ENCODE assay signal across 8 cellular contexts in the genomic region with DNA sequence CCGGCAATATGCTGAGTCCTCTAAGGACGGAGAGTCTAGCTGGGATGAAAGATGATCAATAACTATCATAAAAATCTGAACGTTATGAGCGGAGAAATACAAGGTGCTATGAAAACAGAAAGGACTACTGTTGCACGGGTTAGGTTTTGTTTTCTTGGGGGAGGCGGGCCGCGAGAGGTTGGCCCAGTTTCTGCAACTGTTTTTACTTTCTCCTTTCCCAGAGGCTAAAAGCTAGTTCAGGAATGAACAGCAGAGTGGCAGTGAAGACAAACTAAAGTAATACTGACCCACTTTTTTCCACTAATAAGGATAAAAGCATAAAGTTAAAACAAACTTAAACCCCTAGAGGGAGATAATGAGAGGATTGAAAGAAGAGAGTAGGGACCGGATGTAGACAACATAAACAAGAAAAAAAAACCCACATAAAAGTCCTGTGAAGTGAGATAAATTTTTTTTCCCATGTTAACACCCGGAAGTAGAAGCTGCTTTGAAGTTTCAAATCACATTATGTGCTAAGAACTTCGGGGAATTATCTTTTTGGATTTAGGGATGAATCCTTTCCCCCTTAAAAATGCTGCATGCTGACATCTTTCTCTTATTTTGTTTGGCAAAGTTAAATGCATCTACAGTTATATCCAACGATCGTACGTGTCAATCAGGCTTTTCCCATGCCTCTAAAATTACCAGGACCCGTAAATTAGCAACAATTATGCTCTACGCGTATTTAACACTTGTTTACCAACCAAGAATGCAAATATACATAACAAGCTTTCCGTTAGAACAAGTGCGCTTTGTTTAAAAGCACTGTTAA. TPM values are rescaled to one million over a fixed set of nuclear protein-coding genes. Genes with fewer than 3 reads are reported as not detected.
A peak's percentile ranks its signal among the peaks of the same experiment; 100 is the strongest.
DNase-seq lines count a peak whose midpoint lies in the region; ATAC-seq and TF ChIP-seq lines count a peak whose summit lies in the region.

No MANE protein-coding gene starts in this region.

- H3K4me3 ChIP-seq in mucosa of rectum (ENCODE audit: low read length in 2 of 2) (peak overlapping the region; percentile 70 to 98), transverse colon (peak overlapping the region; percentile 37 to 99 (median 91))

- no peak for TF ChIP-seq POLR2A in transverse colon (IDR thresholded peaks at IDR 0.05)

- H3K27ac ChIP-seq in mucosa of rectum (ENCODE audit: low read depth in 2 of 2, low read length in 2 of 2) (peak overlapping the region; percentile 79 to 98), transverse colon (peak overlapping the region; percentile 100)

- H3K27me3 ChIP-seq in mucosa of rectum (ENCODE audit: control insufficient read depth in 2 of 2, insufficient read depth in 2 of 2, low read length in 2 of 2) (no peaks in the 10 kb centered on the region), transverse colon (no peaks in the 10 kb centered on the region)

- H3K4me1 ChIP-seq in mucosa of rectum (ENCODE audit: control insufficient read depth in 2 of 2, insufficient read depth in 2 of 2, low read length in 2 of 2): peaks cover 1 to 6% of the 10 kb centered on the region in 2 donors
- H3K4me1 ChIP-seq in transverse colon: peaks cover 3 to 32% (median 19%) of the 10 kb centered on the region in 4 donors

- TF ChIP-seq CTCF in transverse colon (IDR thresholded peaks at IDR 0.05): peak; percentile 39 to 72 (median 47)

- intact Hi-C loops in Right ventricle myocardium inferior (cut with DNase I) (loop anchor here (2.0 to 5.0 kb wide), 4 partner anchors 91 to 339 kb away; no protein-coding TSS in a partner anchor), cardiac septum (cut with DNase I) (loop anchor here (5.0 to 10.0 kb wide), 3 partner anchors 91 to 336 kb away; no protein-coding TSS in a partner anchor), transverse colon (cut with DNase I; ENCODE audit: low total_unique reads) (loop anchor here (10.0 kb wide), 1 partner anchor 114 kb away; no protein-coding TSS in a partner anchor)

- DNase-seq in Right ventricle myocardium inferior (ENCODE audit: missing footprints) (no peak), cardiac septum (ENCODE audit: low spot score) (no peak), NCI-H2196 (lab: John Stamatoyannopoulos, UW; ENCODE audit: unreplicated experiment) (peak; percentile 31), epidermal melanocyte (ENCODE audit: insufficient read length, low spot score) (peak; percentile 88), transverse colon (peak; percentile 38)
- DNase-seq in activated CD4-positive, alpha-beta T cell treated with anti-CD3 and anti-CD28 coated beads, Interleukin-2, amount 50 U/mL, for 1 hour: peak; percentile 22

- in situ Hi-C loops in transverse colon (cut with MboI; ENCODE audit: low pct_ligation_motif_present in 1 of 4, low pct_unique_long_range_greater_than_20kb in 1 of 4, low sequenced_read_pairs in 3 of 4): loop anchor here in 3 of 4 donors (10.0 to 25.0 kb wide), 5 partner anchors 94 to 339 kb away; no protein-coding TSS in a partner anchor

- H3K36me3 ChIP-seq in mucosa of rectum (ENCODE audit: control insufficient read depth in 2 of 2, insufficient read depth in 2 of 2, low read length in 2 of 2) (no peaks in the 10 kb centered on the region), transverse colon (no peaks in the 10 kb centered on the region)

- no peak for TF ChIP-seq EP300 in transverse colon (IDR thresholded peaks at IDR 0.05; ENCODE audit: low read depth)

- WGBS in transverse colon (ENCODE audit: low coverage in 1 of 2), 2 donors: 3 to 7% methylated on average over 19 of the region's 19 CpGs

- H3K9me3 ChIP-seq in mucosa of rectum (ENCODE audit: control insufficient read depth in 2 of 2, low read length in 2 of 2) (no peaks in the 10 kb centered on the region), transverse colon (no peaks in the 10 kb centered on the region)

- H3K9ac ChIP-seq in mucosa of rectum (ENCODE audit: low read depth in 1 of 2, low read length in 2 of 2): peak overlapping the region; percentile 73 to 74

- ATAC-seq in Right ventricle myocardium inferior (peak; percentile 6), HG02938 (IDR thresholded peaks at IDR 0.05; ENCODE audit: unreplicated experiment) (peak; percentile 29)

RNA-seq across cellular contexts. Expression of a gene that starts 1.0 kb away (rescaled TPM):
- total RNA-seq in Right ventricle myocardium inferior (16.0 TPM), cardiac septum (22.9 TPM), transverse colon (10 to 100 TPM; 32.5 to 81.4 (median 51.8) TPM)

Comparison
In these comparisons a context has a peak if more than half of its experiments do, and no peak if none do; other contexts are left out.
1. DNase-seq: peak in NCI-H2196 (single experiment), activated CD4-positive, alpha-beta T cell treated with anti-CD3 and anti-CD28 coated beads, Interleukin-2, amount 50 U/mL, for 1 hour (single experiment), epidermal melanocyte (single experiment) and transverse colon (single experiment); none in Right ventricle myocardium inferior (single experiment) and cardiac septum (single experiment).